Comparison of ENCODE assay signal across 8 cellular contexts in the genomic region with DNA sequence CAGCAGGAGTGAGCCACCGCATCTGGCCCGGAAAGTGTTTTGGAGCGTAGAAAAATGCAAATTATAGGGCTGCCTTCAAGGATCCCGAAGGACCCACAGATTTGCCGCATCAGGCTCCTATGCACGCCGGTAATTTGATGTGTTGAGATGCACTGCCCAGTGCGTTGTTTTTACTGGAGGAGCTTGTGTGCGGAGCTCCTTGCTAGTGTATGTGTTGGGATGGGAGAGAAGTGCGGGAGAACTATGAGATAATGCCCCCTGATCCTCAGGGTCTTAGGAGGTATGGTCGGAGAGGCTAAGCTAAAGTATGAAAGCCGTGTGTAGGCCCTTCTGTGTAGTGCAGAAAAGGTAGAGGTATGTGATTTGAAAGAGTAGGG. TPM values are rescaled to one million over a fixed set of nuclear protein-coding genes. Genes with fewer than 3 reads are reported as not detected.
A peak's percentile ranks its signal among the peaks of the same experiment; 100 is the strongest.
DNase-seq lines count a peak whose midpoint lies in the region; ATAC-seq and TF ChIP-seq lines count a peak whose summit lies in the region.

No MANE protein-coding gene starts in this region.

- H3K9me3 Mint-ChIP-seq in nephron, result no peaks in the 10 kb centered on the region

- TF ChIP-seq RAD21 in SK-N-SH (IDR thresholded peaks at IDR 0.05; ENCODE audit: low read length), result no peak

- H3K4me1 ChIP-seq in SK-N-SH (ENCODE audit: control insufficient read depth in 1 of 2, insufficient read depth in 2 of 2, low read depth in 1 of 2, low read length in 1 of 2) (peaks cover 4 to 5% of the 10 kb centered on the region in 2 experiments; a peak in 2 of 4 replicates), ectodermal cell (ENCODE audit: control insufficient read depth, insufficient read depth, low read length) (peaks cover 14% of the 10 kb centered on the region)

- peak overlapping the region; percentile 95 to 98 for H3K27ac ChIP-seq in SK-N-SH (ENCODE audit: low read depth in 2 of 2, low read length in 1 of 2)
- peak overlapping the region; percentile 95 for H3K27ac ChIP-seq in ectodermal cell (ENCODE audit: insufficient read depth, low read depth, low read length, poor library complexity, severe bottlenecking)

- H3K4me3 ChIP-seq in AG04449 (ENCODE audit: low read depth, low read length) (peak overlapping the region; percentile 88), SK-N-SH (ENCODE audit: low read depth in 2 of 2, low read length in 1 of 2) (peak overlapping the region; percentile 78 to 86), ectodermal cell (ENCODE audit: insufficient read depth, low read depth, low read length) (peak overlapping the region; percentile 95)

- no peak for TF ChIP-seq EP300 in SK-N-SH (IDR thresholded peaks at IDR 0.05; ENCODE audit: borderline replicate concordance in 1 of 2, low read depth in 1 of 2, low read length in 1 of 2)

- H3K27me3 ChIP-seq in SK-N-SH (ENCODE audit: insufficient read depth), result no peaks in the 10 kb centered on the region
- H3K27me3 ChIP-seq in ectodermal cell (ENCODE audit: control insufficient read depth, insufficient read depth, low read length, poor library complexity, severe bottlenecking), result no peaks in the 10 kb centered on the region

- H3K27ac Mint-ChIP-seq in nephron, result peak overlapping the region; percentile 99 to 100 (median 100)

- TF ChIP-seq CTCF in AG04449 (IDR thresholded peaks at IDR 0.05; ENCODE audit: insufficient read depth, low read length, missing control alignments) (no peak), GM13977 (IDR thresholded peaks at IDR 0.05; ENCODE audit: extremely low read depth, insufficient read depth, missing control alignments) (no peak), SK-N-SH (IDR thresholded peaks at IDR 0.05) (no peak), nephron (IDR thresholded peaks at IDR 0.05; ENCODE audit: unreplicated experiment in 3 of 3) (no peak)

- H3K4me3 Mint-ChIP-seq in nephron, result peak overlapping the region; percentile 93 to 99 (median 96)

- H3K9me3 ChIP-seq in SK-N-SH (no peaks in the 10 kb centered on the region), ectodermal cell (ENCODE audit: control insufficient read depth, low read length) (no peaks in the 10 kb centered on the region)

- H3K36me3 ChIP-seq in SK-N-SH (replicated peaks in 1 of 2; ENCODE audit: control insufficient read depth in 1 of 2, insufficient read depth in 2 of 2, low read length in 1 of 2) (peaks cover 2 to 7% of the 10 kb centered on the region in 2 experiments), ectodermal cell (ENCODE audit: control insufficient read depth, insufficient read depth, low read length) (no peaks in the 10 kb centered on the region)

- H3K79me2 ChIP-seq in SK-N-SH (ENCODE audit: insufficient read depth), result peaks cover 72% of the 10 kb centered on the region

- H3K9ac ChIP-seq in SK-N-SH, result peak overlapping the region; percentile 84

- H3K4me2 ChIP-seq in SK-N-SH, result peak overlapping the region; percentile 84

- no peaks in the 10 kb centered on the region for H4K20me1 ChIP-seq in SK-N-SH (ENCODE audit: insufficient read depth)

- in situ Hi-C loops in GM13977 (cut with MboI; ENCODE audit: low pct_unique_long_range_greater_than_20kb, low sequenced_read_pairs, unreplicated experiment), result loop anchor here (10.0 kb wide), 1 partner anchor 116 kb away; a partner anchor contains a TSS

- peaks cover 3% of the 10 kb centered on the region for H3K36me3 Mint-ChIP-seq in nephron (ENCODE audit: low read depth)

- CTCF ChIA-PET in AG04449 (lab: Yijun Ruan, JAX), result interaction anchor here (1.3 kb wide), 1 partner anchor 49 kb away, joined by 7 read pairs; no protein-coding TSS in a partner anchor
- CTCF ChIA-PET in SK-N-SH (lab: Yijun Ruan, JAX), result interaction anchor here (0.7 kb wide), 1 partner anchor 120 kb away, joined by 3 read pairs; a partner anchor contains a TSS

- DNase-seq in AG04449 (ENCODE audit: low read depth, low spot score) (no peak), GM13977 (ENCODE audit: low spot score) (peak; percentile 35), SK-N-SH (peak; percentile 20), NCI-H1436 (lab: John Stamatoyannopoulos, UW) (no peak), NOMO-1 treated with dmso at 0.1 percent for 144 hours (lab: John Stamatoyannopoulos, UW; ENCODE audit: unreplicated experiment) (no peak)

- POLR2A ChIA-PET in AG04449 (lab: Yijun Ruan, JAX) (interaction anchor here (1.0 to 4.8 kb wide), 4 partner anchors 19 to 248 kb away, joined by 3 to 55 read pairs (median 3); a partner anchor contains a TSS), SK-N-SH (lab: Yijun Ruan, JAX) (interaction anchor here (0.5 to 3.5 kb wide), 3 partner anchors 10 to 119 kb away, joined by 3 to 38 read pairs (median 9); a partner anchor contains a TSS)

- ATAC-seq in HG03439 (IDR thresholded peaks at IDR 0.05; ENCODE audit: unreplicated experiment), result no peak

- peaks cover 5% of the 10 kb centered on the region for H3F3A ChIP-seq in SK-N-SH (replicated peaks; ENCODE audit: insufficient read depth)

- H2AFZ ChIP-seq in SK-N-SH (ENCODE audit: low read depth), result peak overlapping the region; percentile 95

- no peaks in the 10 kb centered on the region for H3K9me2 ChIP-seq in SK-N-SH

- peaks cover 30% of the 10 kb centered on the region for H3K4me1 Mint-ChIP-seq in nephron

- WGBS in SK-N-SH (ENCODE audit: low lambda C conversion rate), result 3% methylated on average over 12 of the region's 12 CpGs
- WGBS in ectodermal cell, 2 experiments, result 3% methylated on average over 12 of the region's 12 CpGs

- H3K27me3 Mint-ChIP-seq in nephron (ENCODE audit: low read depth), result no peaks in the 10 kb centered on the region

TF ChIP-seq in SK-N-SH, 30 proteins besides CTCF, POLR2A, EP300 and RAD21:
- no peak for TF ChIP-seq GABPA (IDR thresholded peaks at IDR 0.05; ENCODE audit: low read depth)
- no peak for TF ChIP-seq RFX5 (IDR thresholded peaks at IDR 0.05; ENCODE audit: low read length)
- TF ChIP-seq, protein P1, sequence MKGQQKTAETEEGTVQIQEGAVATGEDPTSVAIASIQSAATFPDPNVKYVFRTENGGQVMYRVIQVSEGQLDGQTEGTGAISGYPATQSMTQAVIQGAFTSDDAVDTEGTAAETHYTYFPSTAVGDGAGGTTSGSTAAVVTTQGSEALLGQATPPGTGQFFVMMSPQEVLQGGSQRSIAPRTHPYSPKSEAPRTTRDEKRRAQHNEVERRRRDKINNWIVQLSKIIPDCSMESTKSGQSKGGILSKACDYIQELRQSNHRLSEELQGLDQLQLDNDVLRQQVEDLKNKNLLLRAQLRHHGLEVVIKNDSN (IDR thresholded peaks at IDR 0.05; ENCODE audit: borderline replicate concordance, low read depth), result no peak
- no peak for TF ChIP-seq SMC3 (IDR thresholded peaks at IDR 0.05; ENCODE audit: low read depth, low read length)
- TF ChIP-seq FOXJ3 (CRISPR knock-in tag; IDR thresholded peaks at IDR 0.05), result no peak
TF ChIP-seq in SK-N-SH: peak in this region for 0.

RNA-seq across cellular contexts. Expression of a gene that starts 1.3 kb away (rescaled TPM):
- polyA plus RNA-seq in SK-N-SH (2012; rRNA removed), result 4.9 TPM in 2 replicates
- 5.6 and 6.0 TPM in 2 replicates for polyA plus RNA-seq in SK-N-SH (2012; cell fraction: cytosol; rRNA removed)
- polyA plus RNA-seq in SK-N-SH (2012; cell fraction: nucleus; rRNA removed), result 17.3 and 19.0 TPM in 2 replicates
- 49.5 TPM for polyA plus RNA-seq in ectodermal cell (2013, experiment 1 of 4)
- polyA plus RNA-seq in ectodermal cell (2013, experiment 2 of 4), result 60.1 TPM
- polyA plus RNA-seq in ectodermal cell (2013, experiment 3 of 4), result 38.0 TPM
- 45.3 TPM for polyA plus RNA-seq in ectodermal cell (2013, experiment 4 of 4)

Comparison
In these comparisons a context has a peak if more than half of its experiments do, and no peak if none do; other contexts are left out.
1. DNase-seq: peak in GM13977 (single experiment) and SK-N-SH (single experiment); none in AG04449 (single experiment), NCI-H1436 (single experiment) and NOMO-1 treated with dmso at 0.1 percent for 144 hours (single experiment).
2. Peak in every context shown above with its lines, with median percentiles within 50 percentile points of each other: H3K4me3 ChIP-seq.